ENCODE assay signal across 21 cellular contexts in genomic region chr12:27604431-27604830, GRCh38.
DNase-seq lines count a peak whose midpoint lies in the region; ATAC-seq, FAIRE-seq and TF ChIP-seq lines count a peak whose summit lies in the region.
"Had no signal": no experiment of that assay in that cellular context is flagged by ENCODE, and none has a peak within 500 bp of the region (broad histone marks: within the 10 kb centered on the region; RNA-seq: fewer than 3 reads in every experiment).

No MANE protein-coding gene starts in this region.

- FAIRE-seq in HTR-8/SVneo (lab: Jason Lieb, UNC), result peak; percentile 57
- FAIRE-seq: D721Med had no signal

- DNase-seq in Ammon's horn (ENCODE audit: low spot score) (peak; percentile 38), HTR-8/SVneo (ENCODE audit: insufficient read length, low spot score) (no peak), medulla oblongata (ENCODE audit: extremely low spot score) (peak; percentile 41), omental fat pad (ENCODE audit: low spot score) (no peak)
- no peak for DNase-seq in activated naive CD4-positive, alpha-beta T cell treated with anti-CD3 and anti-CD28 coated beads, Interleukin-2, amount 50 U/mL, for 16 hours
- DNase-seq: CD8-positive, alpha-beta T cell; GOT3; NCI-H1092; NCI-H1417 treated with DMSO at 0.1 percent for 48 hours; NCI-H1694 treated with DMSO at 0.1 percent for 48 hours; NCI-H2081; NCI-H446 treated with DMSO at 0.1 percent for 48 hours; NCI-H526; SHP77 had no signal

- ATAC-seq in HG03025 (IDR thresholded peaks at IDR 0.05; ENCODE audit: low FRiP score, unreplicated experiment) (no peak), GM21526 (IDR thresholded peaks at IDR 0.05; ENCODE audit: low FRiP score, unreplicated experiment) (no peak), omental fat pad (ENCODE audit: low FRiP score) (no peak)
- ATAC-seq: CD8-positive, alpha-beta T cell had no signal

- H3K27ac ChIP-seq in angular gyrus (ENCODE audit: low read depth, low read length), result peak overlapping the region; percentile 19
- H3K27ac ChIP-seq: C4-2B, HL-60, RWPE1 had no signal

- TF ChIP-seq CTCF in omental fat pad (IDR thresholded peaks at IDR 0.05), result no peak

Comparison
In these comparisons a context has a peak if more than half of its experiments do, and no peak if none do; other contexts are left out.
1. DNase-seq: peak in Ammon's horn (single experiment) and medulla oblongata (single experiment); none in HTR-8/SVneo (single experiment), activated naive CD4-positive, alpha-beta T cell treated with anti-CD3 and anti-CD28 coated beads, Interleukin-2, amount 50 U/mL, for 16 hours (single experiment) and omental fat pad (single experiment).